ENCODE assay signal across 1 cellular context in the genomic region with DNA sequence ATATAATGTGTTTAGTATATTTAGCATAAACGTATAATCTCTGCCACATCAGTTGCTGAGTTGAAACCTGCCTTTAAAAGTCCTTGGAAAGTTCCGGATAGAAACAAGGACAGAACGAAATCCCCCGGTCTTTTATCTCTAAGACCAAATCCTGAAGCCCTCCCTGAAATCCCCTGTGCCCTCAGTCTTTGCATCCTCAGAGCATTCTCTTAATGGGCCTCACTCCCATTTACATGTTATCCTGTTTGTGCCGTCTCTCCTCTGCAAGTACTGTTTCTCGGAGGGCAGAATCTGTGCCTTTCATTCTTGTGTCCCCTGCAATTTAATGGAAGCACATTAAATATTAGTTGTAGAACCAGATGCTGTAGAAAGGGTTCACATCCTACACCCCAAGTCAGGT.
TF ChIP-seq lines count a peak whose summit lies in the region.

No MANE protein-coding gene starts in this region.

TF ChIP-seq in HepG2, 621 proteins besides CTCF, POLR2A, EP300 and RAD21:
- no peak for TF ChIP-seq NFKB2 (CRISPR knock-in tag; IDR thresholded peaks at IDR 0.05; ENCODE audit: borderline replicate concordance)
- no peak for TF ChIP-seq MBNL3 (CRISPR knock-in tag; conservative IDR thresholded peaks at IDR 0.05)
- no peak for TF ChIP-seq ZNF570 (CRISPR knock-in tag; IDR thresholded peaks at IDR 0.05; ENCODE audit: borderline replicate concordance)
- TF ChIP-seq, protein P1, sequence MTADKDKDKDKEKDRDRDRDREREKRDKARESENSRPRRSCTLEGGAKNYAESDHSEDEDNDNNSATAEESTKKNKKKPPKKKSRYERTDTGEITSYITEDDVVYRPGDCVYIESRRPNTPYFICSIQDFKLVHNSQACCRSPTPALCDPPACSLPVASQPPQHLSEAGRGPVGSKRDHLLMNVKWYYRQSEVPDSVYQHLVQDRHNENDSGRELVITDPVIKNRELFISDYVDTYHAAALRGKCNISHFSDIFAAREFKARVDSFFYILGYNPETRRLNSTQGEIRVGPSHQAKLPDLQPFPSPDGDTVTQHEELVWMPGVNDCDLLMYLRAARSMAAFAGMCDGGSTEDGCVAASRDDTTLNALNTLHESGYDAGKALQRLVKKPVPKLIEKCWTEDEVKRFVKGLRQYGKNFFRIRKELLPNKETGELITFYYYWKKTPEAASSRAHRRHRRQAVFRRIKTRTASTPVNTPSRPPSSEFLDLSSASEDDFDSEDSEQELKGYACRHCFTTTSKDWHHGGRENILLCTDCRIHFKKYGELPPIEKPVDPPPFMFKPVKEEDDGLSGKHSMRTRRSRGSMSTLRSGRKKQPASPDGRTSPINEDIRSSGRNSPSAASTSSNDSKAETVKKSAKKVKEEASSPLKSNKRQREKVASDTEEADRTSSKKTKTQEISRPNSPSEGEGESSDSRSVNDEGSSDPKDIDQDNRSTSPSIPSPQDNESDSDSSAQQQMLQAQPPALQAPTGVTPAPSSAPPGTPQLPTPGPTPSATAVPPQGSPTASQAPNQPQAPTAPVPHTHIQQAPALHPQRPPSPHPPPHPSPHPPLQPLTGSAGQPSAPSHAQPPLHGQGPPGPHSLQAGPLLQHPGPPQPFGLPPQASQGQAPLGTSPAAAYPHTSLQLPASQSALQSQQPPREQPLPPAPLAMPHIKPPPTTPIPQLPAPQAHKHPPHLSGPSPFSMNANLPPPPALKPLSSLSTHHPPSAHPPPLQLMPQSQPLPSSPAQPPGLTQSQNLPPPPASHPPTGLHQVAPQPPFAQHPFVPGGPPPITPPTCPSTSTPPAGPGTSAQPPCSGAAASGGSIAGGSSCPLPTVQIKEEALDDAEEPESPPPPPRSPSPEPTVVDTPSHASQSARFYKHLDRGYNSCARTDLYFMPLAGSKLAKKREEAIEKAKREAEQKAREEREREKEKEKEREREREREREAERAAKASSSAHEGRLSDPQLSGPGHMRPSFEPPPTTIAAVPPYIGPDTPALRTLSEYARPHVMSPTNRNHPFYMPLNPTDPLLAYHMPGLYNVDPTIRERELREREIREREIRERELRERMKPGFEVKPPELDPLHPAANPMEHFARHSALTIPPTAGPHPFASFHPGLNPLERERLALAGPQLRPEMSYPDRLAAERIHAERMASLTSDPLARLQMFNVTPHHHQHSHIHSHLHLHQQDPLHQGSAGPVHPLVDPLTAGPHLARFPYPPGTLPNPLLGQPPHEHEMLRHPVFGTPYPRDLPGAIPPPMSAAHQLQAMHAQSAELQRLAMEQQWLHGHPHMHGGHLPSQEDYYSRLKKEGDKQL (CRISPR knock-in tag; IDR thresholded peaks at IDR 0.05; ENCODE audit: low read depth): no peak
- TF ChIP-seq SNAPC2 (CRISPR knock-in tag; IDR thresholded peaks at IDR 0.05): no peak
- TF ChIP-seq RXRB (CRISPR knock-in tag; IDR thresholded peaks at IDR 0.05; ENCODE audit: borderline replicate concordance): no peak
- TF ChIP-seq ZNF597 (CRISPR knock-in tag; IDR thresholded peaks at IDR 0.05): no peak
- no peak for TF ChIP-seq THAP11 (CRISPR knock-in tag; IDR thresholded peaks at IDR 0.05)
- no peak for TF ChIP-seq KLF16 (CRISPR knock-in tag; IDR thresholded peaks at IDR 0.05)
- TF ChIP-seq MTF1 (CRISPR knock-in tag; IDR thresholded peaks at IDR 0.05): no peak
- TF ChIP-seq ISX (CRISPR knock-in tag; conservative IDR thresholded peaks at IDR 0.05): no peak
- no peak for TF ChIP-seq ZNF292 (CRISPR knock-in tag; IDR thresholded peaks at IDR 0.05; ENCODE audit: borderline replicate concordance, low read depth)
- no peak for TF ChIP-seq NFIC (IDR thresholded peaks at IDR 0.05; ENCODE audit: low read length)
- TF ChIP-seq SKI (IDR thresholded peaks at IDR 0.05; ENCODE audit: partially characterized antibody): no peak
TF ChIP-seq in HepG2: peak in this region for 0.
